In genomic region chr4:25861951-25862410, GRCh38 we compare ENCODE assay signal across 8 cellular contexts. TPM values are rescaled to one million over a fixed set of nuclear protein-coding genes. Genes with fewer than 3 reads are reported as not detected.
DNase-seq lines count a peak whose midpoint lies in the region; ATAC-seq and TF ChIP-seq lines count a peak whose summit lies in the region.

No MANE protein-coding gene starts in this region.

- peaks cover 14% of the 10 kb centered on the region; the same call in 1 of the 2 replicates for H3K9me1 ChIP-seq in IMR-90 (ENCODE audit: insufficient read depth, low read length)

- peak overlapping the region; percentile 80 for H2AK9ac ChIP-seq in IMR-90 (replicated peaks; ENCODE audit: low read depth, low read length, poor library complexity)

- H3K9me3 ChIP-seq in IMR-90 (ENCODE audit: control insufficient read depth, insufficient read depth, low read length) (no peaks in the 10 kb centered on the region), esophagus (ENCODE audit: control insufficient read depth in 2 of 2, insufficient read depth in 1 of 2, low read depth in 1 of 2, low read length in 1 of 2) (no peaks in the 10 kb centered on the region)

- POLR2A ChIA-PET in AG04449 (lab: Yijun Ruan, JAX) (no interaction called here), IMR-90 (lab: Charles Lee; ENCODE audit: unreplicated experiment) (no interaction called here)

- peak overlapping the region; percentile 72; the same call in 2 of the 3 replicates for H2BK15ac ChIP-seq in IMR-90 (ENCODE audit: low read depth, low read length)

- peak overlapping the region; percentile 79 for H4K91ac ChIP-seq in IMR-90 (ENCODE audit: insufficient read depth, low read depth, low read length)

- peaks cover 50% of the 10 kb centered on the region for H3K27me3 Mint-ChIP-seq in neural crest cell (ENCODE audit: low read depth)

- no TSS peak for BruUV-seq in IMR-90 (replicated peaks; lab: Mats Ljungman, UMichigan)

- H4K5ac ChIP-seq in IMR-90 (ENCODE audit: low read depth, low read length), result no peak overlapping the region

- no peak; the same call in 1 of the 2 replicates for TF ChIP-seq POLR2A in IMR-90 (IDR thresholded peaks at IDR 0.05; ENCODE audit: low read depth, low read length)

- H3K14ac ChIP-seq in IMR-90 (replicated peaks; ENCODE audit: low read depth, low read length), result 0 out of 2 replicates have a peak overlapping the region, but pooled peaks have one; percentile 8

- WGBS in IMR-90 (ENCODE audit: extremely low coverage in 2 of 2, insufficient read length in 1 of 2), 2 experiments, result 0% methylated on average over 9 of the region's 32 CpGs; no CpG with 5 or more reads in 1 of the 2 experiments
- 1% methylated on average over 30 to 32 of the region's 32 CpGs for WGBS in esophagus, 2 donors

- H3K4me2 ChIP-seq in IMR-90 (ENCODE audit: low read depth, low read length), result peak overlapping the region; percentile 72

- H3K4me3 Mint-ChIP-seq in neural crest cell, result peak overlapping the region; percentile 93

- peak overlapping the region; percentile 19 for H3K27ac ChIP-seq in IMR-90 (ENCODE audit: insufficient read depth, low read length)
- H3K27ac ChIP-seq in esophagus (ENCODE audit: low read depth in 2 of 2, low read length in 1 of 2), result peak overlapping the region; percentile 44 to 50

- H4K20me1 ChIP-seq in IMR-90 (ENCODE audit: insufficient read depth, low read length), result no peaks in the 10 kb centered on the region

- in situ Hi-C loops in IMR-90 (cut with MboI; ENCODE audit: low sequenced_read_pairs), result no loop called here

- ATAC-seq in GM18867 (IDR thresholded peaks at IDR 0.05; ENCODE audit: unreplicated experiment) (peak; percentile 2), IMR-90 (ENCODE audit: low read depth) (peak; percentile 52), HG03196 (IDR thresholded peaks at IDR 0.05; ENCODE audit: unreplicated experiment) (no peak)

- H3K27me3 ChIP-seq in IMR-90 (ENCODE audit: control insufficient read depth, insufficient read depth, low read length) (no peaks in the 10 kb centered on the region), esophagus (ENCODE audit: control insufficient read depth in 1 of 2, insufficient read depth in 2 of 2, low read length in 2 of 2) (no peaks in the 10 kb centered on the region)

- H3K36me3 ChIP-seq in IMR-90 (ENCODE audit: control insufficient read depth, insufficient read depth, low read length), result no peaks in the 10 kb centered on the region
- H3K36me3 ChIP-seq in esophagus (ENCODE audit: control insufficient read depth in 2 of 2, insufficient read depth in 2 of 2, low read length in 1 of 2), result no peaks in the 10 kb centered on the region

- no peak for TF ChIP-seq RAD21 in IMR-90 (IDR thresholded peaks at IDR 0.05; ENCODE audit: low read length)

- peak overlapping the region; percentile 43 for H3K23ac ChIP-seq in IMR-90 (ENCODE audit: low read depth, low read length)

- 0 out of 2 replicates have a peak overlapping the region, but pooled peaks have one; percentile 30 for H2AK5ac ChIP-seq in IMR-90 (ENCODE audit: low read depth, low read length)

- H3K9ac ChIP-seq in IMR-90 (ENCODE audit: low read depth, low read length), result peak overlapping the region; percentile 51

- no peak overlapping the region for H3K27ac Mint-ChIP-seq in neural crest cell (ENCODE audit: unreplicated experiment)

- H3K4ac ChIP-seq in IMR-90 (ENCODE audit: low read depth, low read length), result peak overlapping the region; percentile 71

- peaks cover 33% of the 10 kb centered on the region for H3K4me1 Mint-ChIP-seq in neural crest cell

- H3K36me3 Mint-ChIP-seq in neural crest cell (ENCODE audit: low read depth), result no peaks in the 10 kb centered on the region

- H3K56ac ChIP-seq in IMR-90 (ENCODE audit: extremely low read depth, insufficient read depth, low read length), result peak overlapping the region; percentile 52; the same call in 1 of the 2 replicates

- CTCF ChIA-PET in AG04449 (lab: Yijun Ruan, JAX), result interaction anchor here (0.9 to 1.0 kb wide), 2 partner anchors 61 to 91 kb away, joined by 3 read pairs; no protein-coding TSS in a partner anchor
- CTCF ChIA-PET in IMR-90 (lab: Yijun Ruan, JAX), result interaction anchor here (0.6 to 0.8 kb wide), 2 partner anchors 14 to 21 kb away, joined by 3 read pairs; no protein-coding TSS in a partner anchor

- H2BK20ac ChIP-seq in IMR-90 (ENCODE audit: low read depth, low read length), result peak overlapping the region; percentile 18; the same call in 1 of the 2 replicates

- H3K9me3 Mint-ChIP-seq in neural crest cell, result no peaks in the 10 kb centered on the region

- H3K4me3 ChIP-seq in AG04449 (ENCODE audit: low read depth, low read length) (peak overlapping the region; percentile 70), IMR-90 (ENCODE audit: insufficient read depth, low read depth, low read length) (peak overlapping the region; percentile 49), esophagus (ENCODE audit: low read depth in 1 of 2, low read length in 2 of 2) (peak overlapping the region; percentile 40 to 53)

- dilution Hi-C loops in IMR-90 (cut with HindIII; ENCODE audit: low sequenced_read_pairs, unreplicated experiment), result no loop called here

- peak overlapping the region; percentile 85 for H2AFZ ChIP-seq in IMR-90 (replicated peaks; ENCODE audit: low read length, poor library complexity)

- H3K4me1 ChIP-seq in IMR-90 (ENCODE audit: control insufficient read depth, insufficient read depth, low read length) (peaks cover 5% of the 10 kb centered on the region), esophagus (ENCODE audit: control insufficient read depth in 2 of 2, insufficient read depth in 2 of 2, low read length in 1 of 2) (peaks cover 0 to 3% of the 10 kb centered on the region in 2 donors)

- H2BK5ac ChIP-seq in IMR-90 (ENCODE audit: low read depth, low read length, poor library complexity, severe bottlenecking), result peak overlapping the region; percentile 2

- peak overlapping the region; percentile 66 for H2BK120ac ChIP-seq in IMR-90 (ENCODE audit: low read depth, low read length)

- intact Hi-C loops in IMR-90 (cut with micrococcal nuclease), result loop anchor here (5.0 kb wide), 2 partner anchors 50 to 420 kb away; partner anchors contain the start of gene SMIM20

- TF ChIP-seq CTCF in AG04449 (IDR thresholded peaks at IDR 0.05; ENCODE audit: insufficient read depth, low read length, missing control alignments) (no peak), IMR-90 (conservative IDR thresholded peaks at IDR 0.05; ENCODE audit: low read depth, low read length) (no peak), neural crest cell (conservative IDR thresholded peaks at IDR 0.05) (no peak)

- peak overlapping the region; percentile 8; the same call in 1 of the 2 replicates for H3K18ac ChIP-seq in IMR-90 (ENCODE audit: low read depth, low read length)

- peaks cover 20 to 25% of the 10 kb centered on the region in 2 experiments for H3K79me1 ChIP-seq in IMR-90 (ENCODE audit: low read depth in 1 of 2, low read length in 2 of 2)

- H4K8ac ChIP-seq in IMR-90 (ENCODE audit: low read depth in 2 of 2, low read length in 2 of 2), result peak overlapping the region; percentile 7 to 25; a peak in 3 of 4 replicates

- DNase-seq in AG04449 (ENCODE audit: low read depth, low spot score) (no peak), IMR-90 (peak; percentile 40), neural crest cell (ENCODE audit: low read depth, low spot score) (no peak), foreskin melanocyte (no peak)
- DNase-seq in activated CD4-positive, alpha-beta T cell treated with anti-CD3 and anti-CD28 coated beads, Interleukin-2, amount 50 U/mL, for 48 hours, result peak; percentile 34 to 51

TF ChIP-seq in IMR-90, 13 proteins besides CTCF, POLR2A, EP300 and RAD21 (continues in another document):
- TF ChIP-seq NFE2L2 (IDR thresholded peaks at IDR 0.05; ENCODE audit: low read depth, low read length) (no peak), CEBPB (IDR thresholded peaks at IDR 0.05; ENCODE audit: low read depth, low read length) (no peak), MXI1 (IDR thresholded peaks at IDR 0.05; ENCODE audit: borderline replicate concordance, low read depth, low read length) (no peak), FOS (IDR thresholded peaks at IDR 0.05; ENCODE audit: low read depth, low read length) (no peak), MAZ (IDR thresholded peaks at IDR 0.05; ENCODE audit: borderline replicate concordance, low read depth, low read length) (no peak), RCOR1 (IDR thresholded peaks at IDR 0.05; ENCODE audit: insufficient replicate concordance, low read length) (no peak), MAFK (IDR thresholded peaks at IDR 0.05; ENCODE audit: low read depth, low read length) (no peak), BHLHE40 (IDR thresholded peaks at IDR 0.05; ENCODE audit: low read depth, low read length) (no peak), SMC3 (IDR thresholded peaks at IDR 0.05; ENCODE audit: low read depth, low read length) (no peak), RFX5 (IDR thresholded peaks at IDR 0.05; ENCODE audit: low read depth, low read length) (no peak)
- TF ChIP-seq, protein P1, sequence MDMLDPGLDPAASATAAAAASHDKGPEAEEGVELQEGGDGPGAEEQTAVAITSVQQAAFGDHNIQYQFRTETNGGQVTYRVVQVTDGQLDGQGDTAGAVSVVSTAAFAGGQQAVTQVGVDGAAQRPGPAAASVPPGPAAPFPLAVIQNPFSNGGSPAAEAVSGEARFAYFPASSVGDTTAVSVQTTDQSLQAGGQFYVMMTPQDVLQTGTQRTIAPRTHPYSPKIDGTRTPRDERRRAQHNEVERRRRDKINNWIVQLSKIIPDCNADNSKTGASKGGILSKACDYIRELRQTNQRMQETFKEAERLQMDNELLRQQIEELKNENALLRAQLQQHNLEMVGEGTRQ (IDR thresholded peaks at IDR 0.05; ENCODE audit: low read depth, low read length), result no peak

RNA-seq across cellular contexts. Expression of gene SEL1L3, which starts 0.8 kb away (rescaled TPM):
- total RNA-seq in IMR-90 (2012; rRNA removed) (31.7 and 43.7 TPM in 2 replicates), neural crest cell (3.4 and 3.5 TPM in 2 replicates)
- polyA plus RNA-seq in IMR-90 (2012; rRNA removed) (13.1 and 16.4 TPM in 2 replicates), esophagus (1 to 10 TPM in 1 of 2 donors, under 1 TPM in 1; 0.71 to 2.3 TPM)
- 5.4 and 6.4 TPM in 2 replicates for polyA plus RNA-seq in IMR-90 (2012; cell fraction: cytosol; rRNA removed)
- 5.6 and 13.5 TPM in 2 replicates for polyA plus RNA-seq in IMR-90 (2012; cell fraction: nucleus; rRNA removed; ENCODE audit: low replicate concordance)

RNA-seq across cellular contexts. Expression of gene SMIM20, which starts 52.0 kb away (rescaled TPM):
- total RNA-seq in IMR-90 (2012; rRNA removed) (13.6 and 24.4 TPM in 2 replicates), neural crest cell (22.1 and 24.9 TPM in 2 replicates)
- polyA plus RNA-seq in IMR-90 (2012; rRNA removed) (20.5 and 23.1 TPM in 2 replicates), esophagus (10 to 100 TPM in 1 of 2 donors, 1 to 10 TPM in 1; 8.7 to 15.9 TPM)
- 6.7 and 13.7 TPM in 2 replicates for polyA plus RNA-seq in IMR-90 (2012; cell fraction: cytosol; rRNA removed)
- 2.5 and 9.9 TPM in 2 replicates for polyA plus RNA-seq in IMR-90 (2012; cell fraction: nucleus; rRNA removed; ENCODE audit: low replicate concordance)

Comparison
In these comparisons a context has a peak if more than half of its experiments do, and no peak if none do; other contexts are left out.
1. DNase-seq: peak in IMR-90 (single experiment) and activated CD4-positive, alpha-beta T cell treated with anti-CD3 and anti-CD28 coated beads, Interleukin-2, amount 50 U/mL, for 48 hours (2 of 2); none in AG04449 (single experiment), neural crest cell (single experiment) and foreskin melanocyte (single experiment).
2. Peak in every context shown above with its lines, with median percentiles within 50 percentile points of each other: H3K4me3 ChIP-seq.